25 cellular contexts compared by ENCODE assay signal in the genomic region with DNA sequence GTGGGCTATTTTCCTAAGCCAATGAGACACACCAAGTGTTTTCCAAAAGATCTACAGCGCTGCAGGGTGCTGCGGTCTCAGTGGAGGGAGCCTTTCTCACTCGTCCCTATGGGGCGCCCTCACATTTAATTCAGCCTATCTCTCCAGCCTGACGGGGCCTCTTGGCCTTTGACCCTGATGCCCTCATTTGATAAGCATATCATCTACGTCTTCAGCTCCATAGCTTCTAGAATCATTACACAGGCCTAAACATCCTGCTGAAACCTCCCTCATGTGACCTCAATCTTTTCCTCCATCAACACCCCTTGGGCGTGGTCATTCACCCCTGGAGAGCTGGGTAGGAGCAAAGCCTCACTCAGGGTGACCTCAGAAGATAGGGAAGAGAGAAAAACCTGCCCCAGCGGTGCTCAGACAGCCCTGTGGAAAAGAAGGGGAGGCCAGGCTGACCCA. TPM values are rescaled to one million over a fixed set of nuclear protein-coding genes. Genes with fewer than 3 reads are reported as not detected.
DNase-seq lines count a peak whose midpoint lies in the region; ATAC-seq, FAIRE-seq and TF ChIP-seq lines count a peak whose summit lies in the region.
"Had no signal": no experiment of that assay in that cellular context is flagged by ENCODE, and none has a peak within 500 bp of the region (broad histone marks: within the 10 kb centered on the region; RNA-seq: fewer than 3 reads in every experiment).

No MANE protein-coding gene starts in this region.

- TF ChIP-seq RAD21 in K562 (CRISPR knock-in tag; conservative IDR thresholded peaks at IDR 0.05 in 1 of 2, IDR thresholded peaks at IDR 0.05 in 1 of 2), result peak in 1 of 2 experiments; percentile 24; a peak in 1 of 4 replicates

- H3K27ac Mint-ChIP-seq in activated CD8-positive, alpha-beta T cell treated with anti-CD3 and anti-CD28 coated beads, Interleukin-2, amount 10 ng/mL, durations not matched to agents 7 days and 5 days, result no peak overlapping the region
- no peak overlapping the region for H3K27ac Mint-ChIP-seq in activated CD8-positive, alpha-beta T cell treated with anti-CD3 and anti-CD28 coated beads for 36 hours
- H3K27ac Mint-ChIP-seq: CD14-positive monocyte; CD4-positive, alpha-beta T cell had no signal

- H3K4me3 ChIP-seq in K562 (no peak overlapping the region), esophagus muscularis mucosa (no peak overlapping the region), stomach (no peak overlapping the region), Peyer's patch (no peak overlapping the region)
- H3K4me3 ChIP-seq: A549; BLaER1 treated with 17β-estradiol and CSF1 and Interleukin-3, amounts not matched to agents 10 nM and 100 nM; GM12878 had no signal

- BruUV-seq in K562 (replicated peaks; lab: Mats Ljungman, UMichigan), result no TSS peak

- H3K36me3 ChIP-seq in K562 (ENCODE audit: control insufficient read depth, insufficient read depth, low read length), result no peaks in the 10 kb centered on the region
- no peaks in the 10 kb centered on the region for H3K36me3 ChIP-seq in esophagus muscularis mucosa
- no peaks in the 10 kb centered on the region for H3K36me3 ChIP-seq in stomach
- no peaks in the 10 kb centered on the region for H3K36me3 ChIP-seq in Peyer's patch
- H3K36me3 ChIP-seq: BE2C; BLaER1 treated with 17β-estradiol and CSF1 and Interleukin-3, amounts not matched to agents 10 nM and 100 nM had no signal

- H3K9me3 Mint-ChIP-seq in activated CD8-positive, alpha-beta T cell treated with anti-CD3 and anti-CD28 coated beads, Interleukin-2, amount 10 ng/mL, durations not matched to agents 7 days and 5 days (ENCODE audit: insufficient read depth), result no peaks in the 10 kb centered on the region
- H3K9me3 Mint-ChIP-seq in activated CD8-positive, alpha-beta T cell treated with anti-CD3 and anti-CD28 coated beads for 36 hours, result peaks cover 2% of the 10 kb centered on the region
- H3K9me3 Mint-ChIP-seq: CD4-positive, alpha-beta T cell had no signal

- H3K27me3 Mint-ChIP-seq in activated CD8-positive, alpha-beta T cell treated with anti-CD3 and anti-CD28 coated beads, Interleukin-2, amount 10 ng/mL, durations not matched to agents 7 days and 5 days (ENCODE audit: low read depth), result no peaks in the 10 kb centered on the region
- H3K27me3 Mint-ChIP-seq in activated CD8-positive, alpha-beta T cell treated with anti-CD3 and anti-CD28 coated beads for 36 hours, result no peaks in the 10 kb centered on the region
- H3K27me3 Mint-ChIP-seq: CD8-positive, alpha-beta memory T cell had no signal

- no peaks in the 10 kb centered on the region for H3K9me1 ChIP-seq in K562 (ENCODE audit: control insufficient read depth, insufficient read depth, low read length)

- no peak overlapping the region for H3K4me2 ChIP-seq in K562 (ENCODE audit: insufficient read depth, low read length)
- H3K4me2 ChIP-seq: A549; BLaER1 treated with 17β-estradiol and CSF1 and Interleukin-3, amounts not matched to agents 10 nM and 100 nM had no signal

- peak; percentile 6 for DNase-seq in activated CD8-positive, alpha-beta T cell treated with anti-CD3 and anti-CD28 coated beads, Interleukin-2, amount 10 ng/mL, durations not matched to agents 7 days and 5 days
- no peak for DNase-seq in activated CD8-positive, alpha-beta T cell treated with anti-CD3 and anti-CD28 coated beads for 36 hours
- DNase-seq in K562 (ENCODE audit: extremely low read depth in 1 of 4, low spot score in 3 of 4), result peak in 3 of 4 experiments; percentile 18 to 23 (median 19)
- DNase-seq in esophagus muscularis mucosa (ENCODE audit: extremely low spot score), result peak; percentile 87
- DNase-seq in stomach, result peak; percentile 3
- DNase-seq in Peyer's patch, result no peak
- DNase-seq: 8988T; ACHN; AML-193; BE2C; CD4-positive, alpha-beta T cell; CD8-positive, alpha-beta memory T cell; DMS79; EL; GDM1; H7; HCEC 1CT had no signal

- no peaks in the 10 kb centered on the region for H4K20me1 ChIP-seq in K562 (replicated peaks; ENCODE audit: control insufficient read depth, insufficient read depth, low read length)
- H4K20me1 ChIP-seq: BLaER1 treated with 17β-estradiol and CSF1 and Interleukin-3, amounts not matched to agents 10 nM and 100 nM had no signal

- CTCF ChIA-PET in activated CD8-positive, alpha-beta T cell treated with anti-CD3 and anti-CD28 coated beads, Interleukin-2, amount 10 ng/mL, durations not matched to agents 7 days and 5 days (lab: Charles Lee), result no interaction called here
- CTCF ChIA-PET in activated CD8-positive, alpha-beta T cell treated with anti-CD3 and anti-CD28 coated beads for 36 hours (lab: Charles Lee), result no interaction called here
- CTCF ChIA-PET in K562 (lab: Yijun Ruan, JAX; ENCODE audit: low intra/inter-chr PET ratio), result no interaction called here

- H3K4me1 ChIP-seq in K562 (replicated peaks in 1 of 2; ENCODE audit: control insufficient read depth in 2 of 2, insufficient read depth in 2 of 2, low read length in 2 of 2) (no peaks in the 10 kb centered on the region; a peak in 3 of 5 replicates), esophagus muscularis mucosa (no peaks in the 10 kb centered on the region), stomach (no peaks in the 10 kb centered on the region), Peyer's patch (peaks cover 0 to 8% (median 0%) of the 10 kb centered on the region in 4 donors)
- H3K4me1 ChIP-seq: A549, BE2C had no signal

- H3K9me3 ChIP-seq in K562 (replicated peaks; ENCODE audit: control insufficient read depth, insufficient read depth, low read depth, low read length), result no peaks in the 10 kb centered on the region
- H3K9me3 ChIP-seq in esophagus muscularis mucosa, result no peaks in the 10 kb centered on the region
- no peaks in the 10 kb centered on the region for H3K9me3 ChIP-seq in stomach
- peaks cover 0 to 3% (median 0%) of the 10 kb centered on the region in 4 donors for H3K9me3 ChIP-seq in Peyer's patch
- H3K9me3 ChIP-seq: BE2C had no signal

- 6% methylated on average over 8 of the region's 8 CpGs for WGBS in K562 (ENCODE audit: insufficient coverage, low coverage, missing lambda C conversion rate)
- 78% methylated on average over 8 of the region's 8 CpGs for WGBS in esophagus muscularis mucosa
- WGBS in stomach, 5 donors, result 62 to 73% (median 69%) methylated on average over 8 of the region's 8 CpGs

- H3K79me2 ChIP-seq in K562 (ENCODE audit: control insufficient read depth, insufficient read depth, low read length), result no peaks in the 10 kb centered on the region

- no peak overlapping the region for H3K4me3 Mint-ChIP-seq in activated CD8-positive, alpha-beta T cell treated with anti-CD3 and anti-CD28 coated beads, Interleukin-2, amount 10 ng/mL, durations not matched to agents 7 days and 5 days
- H3K4me3 Mint-ChIP-seq in activated CD8-positive, alpha-beta T cell treated with anti-CD3 and anti-CD28 coated beads for 36 hours, result no peak overlapping the region
- H3K4me3 Mint-ChIP-seq: CD4-positive, alpha-beta T cell; CD8-positive, alpha-beta memory T cell had no signal

- H3K36me3 Mint-ChIP-seq in activated CD8-positive, alpha-beta T cell treated with anti-CD3 and anti-CD28 coated beads, Interleukin-2, amount 10 ng/mL, durations not matched to agents 7 days and 5 days (ENCODE audit: low read depth), result no peaks in the 10 kb centered on the region
- no peaks in the 10 kb centered on the region for H3K36me3 Mint-ChIP-seq in activated CD8-positive, alpha-beta T cell treated with anti-CD3 and anti-CD28 coated beads for 36 hours (ENCODE audit: low read depth)
- H3K36me3 Mint-ChIP-seq: CD14-positive monocyte; CD8-positive, alpha-beta memory T cell had no signal

- intact Hi-C loops in activated CD8-positive, alpha-beta T cell treated with anti-CD3 and anti-CD28 coated beads for 36 hours (cut with micrococcal nuclease), result no loop called here
- intact Hi-C loops in K562 (cut with micrococcal nuclease) (no loop called here), esophagus muscularis mucosa (cut with DNase I) (no loop called here), stomach (cut with DNase I; ENCODE audit: low total_unique reads) (no loop called here)

- no peak for TF ChIP-seq EP300 in K562 (IDR thresholded peaks at IDR 0.05; ENCODE audit: low read length)
- no peak for TF ChIP-seq EP300 in esophagus muscularis mucosa (IDR thresholded peaks at IDR 0.05)
- no peak for TF ChIP-seq EP300 in stomach (IDR thresholded peaks at IDR 0.05)

- FAIRE-seq in K562 (lab: Jason Lieb, UNC), result no peak
- FAIRE-seq: A549, D721Med, GM12878, H1 had no signal

- TF ChIP-seq POLR2A in K562 (conservative IDR thresholded peaks at IDR 0.05) (no peak), esophagus muscularis mucosa (IDR thresholded peaks at IDR 0.05; ENCODE audit: low read depth) (no peak), stomach (IDR thresholded peaks at IDR 0.05) (no peak), Peyer's patch (IDR thresholded peaks at IDR 0.05) (no peak)

- POLR2A ChIA-PET in activated CD8-positive, alpha-beta T cell treated with anti-CD3 and anti-CD28 coated beads, Interleukin-2, amount 10 ng/mL, durations not matched to agents 7 days and 5 days (lab: Charles Lee), result no interaction called here
- POLR2A ChIA-PET in activated CD8-positive, alpha-beta T cell treated with anti-CD3 and anti-CD28 coated beads for 36 hours (lab: Charles Lee), result no interaction called here
- POLR2A ChIA-PET in K562 (lab: Yijun Ruan, JAX), result no interaction called here

- H3K27me3 ChIP-seq in K562 (ENCODE audit: control insufficient read depth in 2 of 2, insufficient read depth in 2 of 2, low read length in 2 of 2), result peaks cover 0 to 9% of the 10 kb centered on the region in 2 experiments; a peak in 4 of 5 replicates
- H3K27me3 ChIP-seq in esophagus muscularis mucosa, result peaks cover 0 to 14% (median 0%) of the 10 kb centered on the region in 4 donors
- peaks cover 0 to 12% (median 0%) of the 10 kb centered on the region in 3 donors for H3K27me3 ChIP-seq in stomach
- H3K27me3 ChIP-seq in Peyer's patch, result no peaks in the 10 kb centered on the region
- H3K27me3 ChIP-seq: BE2C; BLaER1 treated with 17β-estradiol and CSF1 and Interleukin-3, amounts not matched to agents 10 nM and 100 nM had no signal

- no peak overlapping the region for H3K9ac ChIP-seq in K562 (ENCODE audit: insufficient read depth in 1 of 2, low read depth in 2 of 2, low read length in 2 of 2)
- H3K9ac ChIP-seq: BLaER1 treated with 17β-estradiol and CSF1 and Interleukin-3, amounts not matched to agents 10 nM and 100 nM had no signal

- TF ChIP-seq CTCF in activated CD8-positive, alpha-beta T cell treated with anti-CD3 and anti-CD28 coated beads for 36 hours (IDR thresholded peaks at IDR 0.05), result no peak
- TF ChIP-seq CTCF in K562 (IDR thresholded peaks at IDR 0.05 in 2 of 3, conservative IDR thresholded peaks at IDR 0.05 in 1 of 3; ENCODE audit: insufficient read depth in 2 of 3, low read depth in 1 of 3, low read length in 3 of 3) (no peak), esophagus muscularis mucosa (IDR thresholded peaks at IDR 0.05) (no peak), stomach (IDR thresholded peaks at IDR 0.05) (no peak), Peyer's patch (IDR thresholded peaks at IDR 0.05) (no peak)

- in situ Hi-C loops in K562 (cut with MboI), result no loop called here

- H3K27ac ChIP-seq in K562 (ENCODE audit: extremely low read depth, low read depth, low read length), result no peak overlapping the region
- H3K27ac ChIP-seq in esophagus muscularis mucosa (replicated peaks in 1 of 4), result no peak overlapping the region
- no peak overlapping the region for H3K27ac ChIP-seq in stomach
- H3K27ac ChIP-seq in Peyer's patch, result no peak overlapping the region
- H3K27ac ChIP-seq: A549; BLaER1 treated with 17β-estradiol and CSF1 and Interleukin-3, amounts not matched to agents 10 nM and 100 nM had no signal

- no peak for ATAC-seq in activated CD8-positive, alpha-beta T cell treated with anti-CD3 and anti-CD28 coated beads, Interleukin-2, amount 10 ng/mL, durations not matched to agents 7 days and 5 days
- no peak for ATAC-seq in activated CD8-positive, alpha-beta T cell treated with anti-CD3 and anti-CD28 coated beads for 36 hours
- peak; percentile 59 for ATAC-seq in K562
- ATAC-seq in HG03175 (IDR thresholded peaks at IDR 0.05; ENCODE audit: unreplicated experiment), result no peak
- ATAC-seq in GM19463 (IDR thresholded peaks at IDR 0.05; ENCODE audit: unreplicated experiment), result no peak
- ATAC-seq: A549, GM12878 had no signal

- no peaks in the 10 kb centered on the region for H3K4me1 Mint-ChIP-seq in activated CD8-positive, alpha-beta T cell treated with anti-CD3 and anti-CD28 coated beads, Interleukin-2, amount 10 ng/mL, durations not matched to agents 7 days and 5 days (ENCODE audit: low read depth)
- H3K4me1 Mint-ChIP-seq in activated CD8-positive, alpha-beta T cell treated with anti-CD3 and anti-CD28 coated beads for 36 hours (ENCODE audit: low read depth), result no peaks in the 10 kb centered on the region
- H3K4me1 Mint-ChIP-seq: CD14-positive monocyte; CD8-positive, alpha-beta memory T cell had no signal

- H2AFZ ChIP-seq in K562 (ENCODE audit: low read depth, low read length), result no peak overlapping the region

RNA-seq across cellular contexts. Expression of a gene that starts 57.4 kb away (rescaled TPM):
- not detected for total RNA-seq in activated CD8-positive, alpha-beta T cell treated with anti-CD3 and anti-CD28 coated beads, Interleukin-2, amount 10 ng/mL, durations not matched to agents 7 days and 5 days
- not detected for total RNA-seq in activated CD8-positive, alpha-beta T cell treated with anti-CD3 and anti-CD28 coated beads for 36 hours
- 0.09 TPM in 1 of 2 replicates, not detected in the other for total RNA-seq in K562 (2011; cell fraction: chromatin; rRNA removed; ENCODE audit: low replicate concordance)
- not detected in 2 replicates for total RNA-seq in K562 (2011; cell fraction: nucleolus; rRNA removed)
- not detected in 2 replicates for total RNA-seq in K562 (2011; cell fraction: nucleoplasm; rRNA removed)
- total RNA-seq in K562 (2014; rRNA removed) (not detected in 2 replicates), K562 (2014; rRNA removed; fragmentation: Illumina TruSeq; extraction: Trizol) (not detected in 2 replicates), K562 (2015; rRNA removed; fragmentation: Illumina TruSeq; extraction: Trizol) (not detected in 2 replicates), K562 (2021) (0.13 and 0.36 TPM in 2 replicates), esophagus muscularis mucosa (1 to 10 TPM; 1.2 to 3.6 (median 2.4) TPM), stomach (1 to 10 TPM in 2 of 5 donors, under 1 TPM in 1, not detected in 2; 0.45 to 2.4 (median 1.4) TPM), Peyer's patch (1 to 10 TPM; 1.9 to 8.3 (median 5.2) TPM)
- polyA plus RNA-seq in K562 (2011; rRNA removed) (0.01 TPM in 1 of 2 replicates, not detected in the other), K562 (2014; fragmentation: Illumina TruSeq; extraction: Trizol) (0.04 and 0.30 TPM in 2 replicates), K562 (2014; fragmentation: Nextera tagmentation; extraction: Ambion mirVana) (not detected), K562 (2014; rRNA removed) (not detected in 2 replicates), stomach (1 to 10 TPM in 1 of 3 donors, under 1 TPM in 1, not detected in 1; 0.95 to 1.1 TPM)
- polyA plus RNA-seq in K562 (2011; cell fraction: cytosol; rRNA removed), result 0.07 TPM in 1 of 2 replicates, not detected in the other
- 0.07 TPM in 1 of 2 replicates, not detected in the other for polyA plus RNA-seq in K562 (2011; cell fraction: nucleus; rRNA removed)
- polyA plus RNA-seq in K562 (2012), result 0.05 TPM in 1 of 2 replicates, not detected in the other
- polyA minus RNA-seq in K562 (2011; rRNA and poly(A)+ RNA removed), result 0.04 TPM in 1 of 2 replicates, not detected in the other
- polyA minus RNA-seq in K562 (2011; cell fraction: cytosol; rRNA and poly(A)+ RNA removed), result not detected in 2 replicates
- not detected in 2 replicates for polyA minus RNA-seq in K562 (2011; cell fraction: nucleus; rRNA and poly(A)+ RNA removed)
- total RNA-seq: CD8-positive, alpha-beta memory T cell; GM12878 had no signal
- polyA plus RNA-seq: CD14-positive monocyte; CD8-positive, alpha-beta memory T cell; GM12878 had no signal

Comparison
In these comparisons a context has a peak if more than half of its experiments do, and no peak if none do; other contexts are left out.
1. DNase-seq: peak in activated CD8-positive, alpha-beta T cell treated with anti-CD3 and anti-CD28 coated beads, Interleukin-2, amount 10 ng/mL, durations not matched to agents 7 days and 5 days (single experiment), K562 (3 of 4), esophagus muscularis mucosa (single experiment) and stomach (single experiment); none in activated CD8-positive, alpha-beta T cell treated with anti-CD3 and anti-CD28 coated beads for 36 hours (single experiment) and Peyer's patch (0 of 3).